8 cellular contexts compared by ENCODE assay signal in the genomic region with DNA sequence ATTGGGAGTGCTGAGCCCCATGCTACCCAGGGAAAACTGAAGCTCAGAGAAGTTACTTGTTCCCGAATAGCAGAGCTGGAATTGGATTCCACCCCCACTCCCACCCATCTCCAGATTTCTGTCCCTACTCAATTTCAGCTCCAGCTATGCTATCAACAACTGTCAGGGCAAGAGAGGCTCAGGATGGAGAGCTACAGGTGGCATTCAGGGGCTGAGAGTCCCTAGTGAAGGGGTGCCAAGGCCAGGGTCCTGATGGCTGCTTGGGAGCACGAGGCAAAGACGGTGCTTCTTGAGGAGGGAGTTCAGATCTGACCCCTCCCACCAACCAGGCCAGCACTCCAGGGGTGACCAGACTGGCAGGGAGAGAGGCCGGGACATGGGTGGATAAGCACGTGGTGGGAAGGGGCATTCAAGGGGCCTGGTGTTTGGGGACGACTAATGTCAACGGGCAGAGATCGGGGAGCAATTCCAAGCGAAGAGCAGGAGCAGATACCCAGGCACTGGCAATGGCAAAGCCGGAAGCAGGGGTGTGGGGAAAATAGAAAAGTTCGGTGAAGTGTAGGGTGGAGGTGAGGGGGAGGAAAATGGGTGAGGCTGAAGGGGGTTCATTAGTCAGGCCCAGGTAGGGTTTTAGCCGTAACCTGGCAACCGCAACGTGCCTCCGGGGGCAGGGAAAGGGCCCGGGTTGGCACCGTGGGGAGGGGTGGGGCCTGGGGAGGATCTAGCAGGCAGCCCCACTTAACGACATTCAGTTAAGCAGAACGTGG. TPM values are rescaled to one million over a fixed set of nuclear protein-coding genes. Genes with fewer than 3 reads are reported as not detected.
A peak's percentile ranks its signal among the peaks of the same experiment; 100 is the strongest.
DNase-seq lines count a peak whose midpoint lies in the region; ATAC-seq, FAIRE-seq and TF ChIP-seq lines count a peak whose summit lies in the region.

No MANE protein-coding gene starts in this region.

- no peak overlapping the region for H3K27ac Mint-ChIP-seq in astrocyte (ENCODE audit: unreplicated experiment)

- no CpG with 5 or more reads among the region's 19 CpGs for WGBS in mesendoderm (ENCODE audit: extremely low coverage, insufficient coverage, low lambda C conversion rate)

- TF ChIP-seq CTCF in astrocyte (IDR thresholded peaks at IDR 0.05; ENCODE audit: insufficient read depth, low read depth, low read length) (no peak), GM10266 (IDR thresholded peaks at IDR 0.05; ENCODE audit: control insufficient read depth, insufficient read depth, low read depth, missing control alignments) (no peak)

- H3K9me2 ChIP-seq in Karpas-422 (replicated peaks; ENCODE audit: insufficient read depth, low read length), result no peaks in the 10 kb centered on the region

- DNase-seq in Karpas-422 (no peak), astrocyte (ENCODE audit: low read depth) (no peak), mesendoderm (no peak), cerebellum (ENCODE audit: low spot score) (no peak), GM10266 (ENCODE audit: extremely low spot score) (no peak)

- no peak overlapping the region for H2AK5ac ChIP-seq in mesendoderm (ENCODE audit: low read length)

- H2BK5ac ChIP-seq in mesendoderm (ENCODE audit: low read length), result no peak overlapping the region

- H3K4me1 ChIP-seq in BLaER1 (peaks cover 68% of the 10 kb centered on the region), Karpas-422 (ENCODE audit: low read length) (peaks cover 52% of the 10 kb centered on the region), astrocyte (ENCODE audit: insufficient read depth, low read length) (peaks cover 25% of the 10 kb centered on the region), mesendoderm (ENCODE audit: control insufficient read depth, low read depth, low read length) (peaks cover 4% of the 10 kb centered on the region)

- H3K18ac ChIP-seq in mesendoderm (ENCODE audit: low read length), result no peak overlapping the region

- H3K79me2 ChIP-seq in Karpas-422 (ENCODE audit: low read length), result peaks cover 23% of the 10 kb centered on the region
- no peaks in the 10 kb centered on the region for H3K79me2 ChIP-seq in astrocyte (ENCODE audit: insufficient read depth, low read length)
- no peaks in the 10 kb centered on the region for H3K79me2 ChIP-seq in mesendoderm (ENCODE audit: control insufficient read depth, insufficient read depth, low read length)

- H4K20me1 ChIP-seq in BLaER1 (no peaks in the 10 kb centered on the region), Karpas-422 (ENCODE audit: insufficient read depth, low read depth, low read length) (no peaks in the 10 kb centered on the region), astrocyte (ENCODE audit: insufficient read depth, low read length) (no peaks in the 10 kb centered on the region)

- no peak overlapping the region for H2BK15ac ChIP-seq in mesendoderm (replicated peaks; ENCODE audit: low read depth)

- peak overlapping the region; percentile 64 for H3K4me3 Mint-ChIP-seq in astrocyte (ENCODE audit: unreplicated experiment)

- H3K9me3 Mint-ChIP-seq in astrocyte (ENCODE audit: unreplicated experiment), result no peaks in the 10 kb centered on the region

- FAIRE-seq in astrocyte (lab: Jason Lieb, UNC), result no peak

- H3K9me3 ChIP-seq in BLaER1 (no peaks in the 10 kb centered on the region), Karpas-422 (ENCODE audit: low read length) (no peaks in the 10 kb centered on the region), astrocyte (ENCODE audit: insufficient read depth, low read depth, low read length) (no peaks in the 10 kb centered on the region)

- no peaks in the 10 kb centered on the region for H3K79me1 ChIP-seq in mesendoderm (ENCODE audit: low read length)

- H3K36me3 ChIP-seq in BLaER1, result peaks cover 1% of the 10 kb centered on the region
- H3K36me3 ChIP-seq in Karpas-422 (ENCODE audit: insufficient read depth, low read length), result no peaks in the 10 kb centered on the region
- H3K36me3 ChIP-seq in astrocyte (ENCODE audit: insufficient read depth, low read length), result no peaks in the 10 kb centered on the region
- H3K36me3 ChIP-seq in mesendoderm (ENCODE audit: control insufficient read depth, insufficient read depth, low read length), result no peaks in the 10 kb centered on the region

- H2AFZ ChIP-seq in Karpas-422 (ENCODE audit: low read length) (0 out of 2 replicates have a peak overlapping the region, but pooled peaks have one; percentile 29), astrocyte (ENCODE audit: low read depth, low read length) (peak overlapping the region; percentile 90)

- H3K4me2 ChIP-seq in BLaER1, result peak overlapping the region; percentile 96
- peak overlapping the region; percentile 75 for H3K4me2 ChIP-seq in Karpas-422 (ENCODE audit: low read depth, low read length, poor library complexity, severe bottlenecking)
- H3K4me2 ChIP-seq in astrocyte (ENCODE audit: low read length), result peak overlapping the region; percentile 83
- peak overlapping the region; percentile 96 for H3K4me2 ChIP-seq in mesendoderm (ENCODE audit: low read length)

- no peak overlapping the region for H4K5ac ChIP-seq in mesendoderm (ENCODE audit: low read length)

- ATAC-seq in GM21526 (IDR thresholded peaks at IDR 0.05; ENCODE audit: low FRiP score, unreplicated experiment), result no peak
- ATAC-seq in HG02973 (IDR thresholded peaks at IDR 0.05; ENCODE audit: unreplicated experiment), result no peak

- H3K4ac ChIP-seq in mesendoderm (ENCODE audit: low read depth, low read length), result no peak overlapping the region

- H4K8ac ChIP-seq in mesendoderm (ENCODE audit: low read depth, low read length), result no peak overlapping the region

- peak overlapping the region; percentile 95 for H3K56ac ChIP-seq in mesendoderm (ENCODE audit: low read length)

- H3K9ac ChIP-seq in BLaER1 (peak overlapping the region; percentile 64; the same call in 1 of the 2 replicates), Karpas-422 (ENCODE audit: low read length) (peak overlapping the region; percentile 60), astrocyte (ENCODE audit: low read length) (no peak overlapping the region), mesendoderm (ENCODE audit: low read length) (peak overlapping the region; percentile 86)

- H2BK120ac ChIP-seq in mesendoderm (ENCODE audit: low read depth, low read length), result no peak overlapping the region

- H3K27ac ChIP-seq in BLaER1 (no peak overlapping the region), Karpas-422 (ENCODE audit: low read length) (peak overlapping the region; percentile 72), astrocyte (ENCODE audit: low read depth, low read length) (no peak overlapping the region), mesendoderm (ENCODE audit: low read depth, low read length) (no peak overlapping the region)

- H3K4me3 ChIP-seq in BLaER1 (peak overlapping the region; percentile 61), Karpas-422 (ENCODE audit: low read length) (peak overlapping the region; percentile 54; the same call in 1 of the 2 replicates), astrocyte (ENCODE audit: insufficient read depth, low read depth, low read length) (peak overlapping the region; percentile 44), mesendoderm (ENCODE audit: low read length) (no peak overlapping the region)

- peaks cover 10% of the 10 kb centered on the region for H3K4me1 Mint-ChIP-seq in astrocyte (ENCODE audit: low read depth, unreplicated experiment)

- peaks cover 27% of the 10 kb centered on the region for H3K27me3 Mint-ChIP-seq in astrocyte (ENCODE audit: low read depth, unreplicated experiment)

- no peaks in the 10 kb centered on the region for H3K27me3 ChIP-seq in BLaER1
- H3K27me3 ChIP-seq in Karpas-422 (ENCODE audit: low read length), result no peaks in the 10 kb centered on the region
- H3K27me3 ChIP-seq in astrocyte (ENCODE audit: insufficient read depth, low read length), result no peaks in the 10 kb centered on the region
- H3K27me3 ChIP-seq in mesendoderm (ENCODE audit: insufficient read depth, low read length, poor library complexity), result no peaks in the 10 kb centered on the region

- no peak overlapping the region for H3K23ac ChIP-seq in mesendoderm (ENCODE audit: low read length)

- H3K36me3 Mint-ChIP-seq in astrocyte (ENCODE audit: low read depth, unreplicated experiment), result peaks cover 4% of the 10 kb centered on the region

RNA-seq across cellular contexts. Expression of a gene that starts 4.6 kb away (rescaled TPM):
- 22.6 and 70.8 TPM in 2 replicates for total RNA-seq in Karpas-422 (2014; rRNA removed; shearing (Covaris generic); ENCODE audit: low replicate concordance)
- total RNA-seq in astrocyte, result 7.8 and 11.3 TPM in 2 replicates
- 8.6 TPM for polyA plus RNA-seq in mesendoderm (2013, experiment 1 of 2)
- 8.8 TPM for polyA plus RNA-seq in mesendoderm (2013, experiment 2 of 2)
- 1.8 TPM for total RNA-seq in cerebellum

RNA-seq across cellular contexts. Expression of a gene that starts 10.8 kb away (rescaled TPM):
- 116 and 256 TPM in 2 replicates for total RNA-seq in Karpas-422 (2014; rRNA removed; shearing (Covaris generic); ENCODE audit: low replicate concordance)
- 103 and 106 TPM in 2 replicates for total RNA-seq in astrocyte
- 179 TPM for polyA plus RNA-seq in mesendoderm (2013, experiment 1 of 2)
- polyA plus RNA-seq in mesendoderm (2013, experiment 2 of 2), result 188 TPM
- total RNA-seq in cerebellum, result 69.0 TPM

RNA-seq across cellular contexts. Expression of a gene that starts 21.9 kb away (rescaled TPM):
- not detected in 2 replicates for total RNA-seq in Karpas-422 (2014; rRNA removed; shearing (Covaris generic); ENCODE audit: low replicate concordance)
- not detected in 2 replicates for total RNA-seq in astrocyte
- polyA plus RNA-seq in mesendoderm (2013, experiment 1 of 2), result not detected
- not detected for polyA plus RNA-seq in mesendoderm (2013, experiment 2 of 2)
- not detected for total RNA-seq in cerebellum

RNA-seq across cellular contexts. Expression of a gene that starts 38.2 kb away (rescaled TPM):
- total RNA-seq in Karpas-422 (2014; rRNA removed; shearing (Covaris generic); ENCODE audit: low replicate concordance), result not detected in 2 replicates
- total RNA-seq in astrocyte, result not detected in 2 replicates
- not detected for polyA plus RNA-seq in mesendoderm (2013, experiment 1 of 2)
- not detected for polyA plus RNA-seq in mesendoderm (2013, experiment 2 of 2)
- total RNA-seq in cerebellum, result not detected

RNA-seq across cellular contexts. Expression of a gene that starts 47.1 kb away (rescaled TPM):
- 6.0 and 6.5 TPM in 2 replicates for total RNA-seq in Karpas-422 (2014; rRNA removed; shearing (Covaris generic); ENCODE audit: low replicate concordance)
- total RNA-seq in astrocyte (2.8 and 3.0 TPM in 2 replicates), cerebellum (3.3 TPM)
- polyA plus RNA-seq in mesendoderm (2013, experiment 1 of 2), result 0.24 TPM
- 0.25 TPM for polyA plus RNA-seq in mesendoderm (2013, experiment 2 of 2)
